9 cellular contexts compared by ENCODE assay signal in the genomic region with DNA sequence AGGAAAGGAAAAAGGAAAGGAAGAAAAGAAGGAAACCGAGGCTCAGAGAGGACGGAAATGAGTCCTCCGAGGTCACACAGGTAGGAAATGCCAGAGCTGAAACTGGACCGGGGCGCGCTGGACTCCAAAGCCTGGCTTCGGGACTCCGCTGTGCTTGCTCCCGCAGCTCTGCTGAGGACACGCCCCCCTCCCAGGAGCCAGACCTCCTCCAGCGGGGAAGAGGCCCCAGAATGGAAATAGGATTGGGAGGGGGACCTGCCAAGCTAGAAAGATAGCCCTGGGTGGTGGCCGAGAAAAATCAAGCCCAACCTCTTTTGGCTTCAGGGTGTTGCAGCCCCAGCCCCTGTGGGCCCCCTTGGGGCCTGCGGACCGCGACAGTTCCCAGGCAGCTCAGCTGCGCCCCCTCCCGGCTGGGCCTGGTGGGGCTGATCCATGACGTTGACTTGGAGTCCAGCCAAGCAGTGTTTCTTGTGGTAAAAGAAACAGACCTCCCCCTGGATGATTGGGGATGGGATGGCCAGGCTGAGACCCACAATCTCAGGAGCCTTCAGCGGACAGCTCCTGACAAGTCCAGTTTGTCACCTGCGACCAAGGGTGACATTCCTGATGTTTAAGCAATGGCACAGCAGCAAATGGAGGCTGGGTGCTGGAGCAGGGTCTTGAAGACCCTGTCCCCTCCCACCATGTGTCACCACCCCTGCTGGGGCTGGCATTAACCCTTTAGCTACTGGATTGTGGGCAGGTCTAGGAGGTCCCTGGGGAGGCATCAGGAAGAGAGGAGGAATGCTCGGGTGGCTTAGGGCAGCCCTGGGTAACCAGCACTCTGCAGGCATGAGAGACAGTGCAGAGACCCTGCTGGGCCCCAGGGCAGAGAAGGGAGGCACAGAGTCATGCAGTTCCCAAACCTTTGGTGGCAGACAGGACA. TPM values are rescaled to one million over a fixed set of nuclear protein-coding genes. Genes with fewer than 3 reads are reported as not detected.
A peak's percentile ranks its signal among the peaks of the same experiment; 100 is the strongest.
DNase-seq lines count a peak whose midpoint lies in the region; ATAC-seq, FAIRE-seq and TF ChIP-seq lines count a peak whose summit lies in the region.
"Had no signal": no experiment of that assay in that cellular context is flagged by ENCODE, and none has a peak within 500 bp of the region (broad histone marks: within the 10 kb centered on the region; RNA-seq: fewer than 3 reads in every experiment).

No MANE protein-coding gene starts in this region.

- H3K27ac Mint-ChIP-seq in stimulated activated memory B cell treated with anti-CD40 and anti-IgM and Interleukin-4, amounts not matched to agents 10 μg/mL and 1 μg/mL and 100 μg/mL, for 72 hours: no peak overlapping the region

- no peak overlapping the region for H2BK12ac ChIP-seq in trophoblast cell (ENCODE audit: low read length)

- H3K9ac ChIP-seq in HUES48 (ENCODE audit: low read depth, low read length) (no peak overlapping the region), trophoblast cell (ENCODE audit: low read length) (no peak overlapping the region)

- H3K79me1 ChIP-seq in trophoblast cell (ENCODE audit: low read length): peaks cover 3% of the 10 kb centered on the region

- no CpG with 5 or more reads among the region's 21 CpGs for WGBS in trophoblast cell (ENCODE audit: extremely low coverage, insufficient coverage, insufficient read length)

- H3K4me3 ChIP-seq in HUES48 (ENCODE audit: low read depth, low read length) (no peak overlapping the region), foreskin fibroblast (ENCODE audit: low read depth in 1 of 2, low read length in 2 of 2) (no peak overlapping the region), trophoblast cell (ENCODE audit: low read depth, low read length) (peak overlapping the region; percentile 41)

- H3K79me2 ChIP-seq in trophoblast cell (ENCODE audit: control insufficient read depth, insufficient read depth, low read length, poor library complexity): peaks cover 2% of the 10 kb centered on the region

- peak overlapping the region; percentile 1 for H4K91ac ChIP-seq in trophoblast cell (ENCODE audit: low read depth, low read length)

- H3K9me3 ChIP-seq in HUES48 (ENCODE audit: control insufficient read depth, insufficient read depth, low read length) (no peaks in the 10 kb centered on the region), trophoblast cell (ENCODE audit: insufficient read depth, low read depth, low read length) (no peaks in the 10 kb centered on the region)

- no peak overlapping the region for H2BK120ac ChIP-seq in trophoblast cell (ENCODE audit: insufficient read depth, low read length, poor library complexity)

- H4K12ac ChIP-seq in trophoblast cell (ENCODE audit: low read depth, low read length): no peak overlapping the region

- H3K4me3 Mint-ChIP-seq in stimulated activated memory B cell treated with anti-CD40 and anti-IgM and Interleukin-4, amounts not matched to agents 10 μg/mL and 1 μg/mL and 100 μg/mL, for 72 hours: no peak overlapping the region

- DNase-seq in Caki2 (ENCODE audit: low read depth): peak; percentile 80
- DNase-seq in RCC 7860 (ENCODE audit: low spot score): peak; percentile 70
- DNase-seq in activated T-helper 1 cell treated with Interleukin-2 at 50 U/mL for 16 hours (ENCODE audit: low read depth): peak; percentile 17
- DNase-seq in foreskin fibroblast: peak in 1 of 2 donors; percentile 57
- peak; percentile 56 to 77 for DNase-seq in trophoblast cell

- TF ChIP-seq CTCF in foreskin fibroblast (IDR thresholded peaks at IDR 0.05; ENCODE audit: low read depth, low read length): peak; percentile 89

- peaks cover 6% of the 10 kb centered on the region for H3K4me1 Mint-ChIP-seq in stimulated activated memory B cell treated with anti-CD40 and anti-IgM and Interleukin-4, amounts not matched to agents 10 μg/mL and 1 μg/mL and 100 μg/mL, for 72 hours

- H2BK5ac ChIP-seq in trophoblast cell (ENCODE audit: low read depth, low read length, poor library complexity): no peak overlapping the region

- H3K14ac ChIP-seq in trophoblast cell (ENCODE audit: low read length): peak overlapping the region; percentile 1

- no peaks in the 10 kb centered on the region for H3K9me3 Mint-ChIP-seq in stimulated activated memory B cell treated with anti-CD40 and anti-IgM and Interleukin-4, amounts not matched to agents 10 μg/mL and 1 μg/mL and 100 μg/mL, for 72 hours

- H4K8ac ChIP-seq in trophoblast cell (ENCODE audit: low read depth, low read length): no peak overlapping the region

- H3K4me1 ChIP-seq in HUES48 (ENCODE audit: control insufficient read depth, insufficient read depth, low read length): peaks cover 31% of the 10 kb centered on the region
- H3K4me1 ChIP-seq in trophoblast cell (ENCODE audit: control insufficient read depth in 1 of 2, insufficient read depth in 2 of 2, low read length in 2 of 2): peaks cover 9 to 13% of the 10 kb centered on the region in 2 experiments

- no peak overlapping the region for H2AK5ac ChIP-seq in trophoblast cell (ENCODE audit: low read length)

- no peaks in the 10 kb centered on the region for H3K36me3 Mint-ChIP-seq in stimulated activated memory B cell treated with anti-CD40 and anti-IgM and Interleukin-4, amounts not matched to agents 10 μg/mL and 1 μg/mL and 100 μg/mL, for 72 hours

- FAIRE-seq in RCC 7860 (lab: Jason Lieb, UNC): no peak
- FAIRE-seq: TTC549 had no signal

- no peak overlapping the region for H3K18ac ChIP-seq in trophoblast cell (ENCODE audit: low read length)

- H3K36me3 ChIP-seq in HUES48 (ENCODE audit: control insufficient read depth, insufficient read depth, low read length) (no peaks in the 10 kb centered on the region), trophoblast cell (ENCODE audit: control insufficient read depth in 1 of 2, insufficient read depth in 2 of 2, low read length in 2 of 2) (no peaks in the 10 kb centered on the region)

- H3K4me2 ChIP-seq in trophoblast cell (ENCODE audit: low read length): peak overlapping the region; percentile 35

- ATAC-seq in stimulated activated memory B cell treated with anti-CD40 and anti-IgM and Interleukin-4, amounts not matched to agents 10 μg/mL and 1 μg/mL and 100 μg/mL, for 72 hours: no peak
- no peak for ATAC-seq in HG02759 (IDR thresholded peaks at IDR 0.05; ENCODE audit: unreplicated experiment)

- no peak overlapping the region for H3K4ac ChIP-seq in trophoblast cell (ENCODE audit: low read depth, low read length)

- in situ Hi-C loops in Caki2 (cut with HindIII; ENCODE audit: low pct_unique_long_range_greater_than_20kb, low sequenced_read_pairs): no loop called here

- H2AFZ ChIP-seq in trophoblast cell (ENCODE audit: insufficient read depth, low read length, poor library complexity): no peak overlapping the region

- peaks cover 52% of the 10 kb centered on the region for H3K27me3 Mint-ChIP-seq in stimulated activated memory B cell treated with anti-CD40 and anti-IgM and Interleukin-4, amounts not matched to agents 10 μg/mL and 1 μg/mL and 100 μg/mL, for 72 hours

- H3K27ac ChIP-seq in HUES48 (ENCODE audit: low read depth, low read length) (peak overlapping the region; percentile 66), trophoblast cell (ENCODE audit: low read depth, low read length) (no peak overlapping the region)

- no peaks in the 10 kb centered on the region for H3K27me3 ChIP-seq in HUES48 (ENCODE audit: control insufficient read depth, insufficient read depth, low read length)
- H3K27me3 ChIP-seq in trophoblast cell (ENCODE audit: insufficient read depth, low read length): no peaks in the 10 kb centered on the region

- H3K23ac ChIP-seq in trophoblast cell (ENCODE audit: low read length): no peak overlapping the region

RNA-seq across cellular contexts. Expression of a gene that starts 55.4 kb away (rescaled TPM):
- 0.38 and 0.47 TPM in 2 replicates for total RNA-seq in Caki2 (2014; rRNA removed; shearing (Covaris generic); ENCODE audit: low replicate concordance)
- polyA plus RNA-seq in trophoblast cell (2013): 0.12 and 0.15 TPM in 2 replicates
